In genomic region chr17:39688475-39688835, GRCh38 we compare ENCODE assay signal across 8 cellular contexts. TPM values are rescaled to one million over a fixed set of nuclear protein-coding genes. Genes with fewer than 3 reads are reported as not detected.
A peak's percentile ranks its signal among the peaks of the same experiment; 100 is the strongest.
DNase-seq lines count a peak whose midpoint lies in the region; ATAC-seq, FAIRE-seq and TF ChIP-seq lines count a peak whose summit lies in the region.

No MANE protein-coding gene starts in this region.

- no peak for TF ChIP-seq POLR2A in testis (IDR thresholded peaks at IDR 0.05)

- peaks cover 21% of the 10 kb centered on the region for H3K4me1 Mint-ChIP-seq in T-helper 2 cell treated with Interferon-gamma antibody and Interleukin-4, amounts not matched to agents 5 μg/mL and 100 μg/mL, for 36 hours (ENCODE audit: low read depth)

- ATAC-seq in activated naive CD4-positive, alpha-beta T cell treated with anti-CD3 and anti-CD28 coated beads, Interleukin-2, amount 50 U/mL, for 72 hours: peak in 1 of 2 donors; percentile 19
- no peak for ATAC-seq in HG03442 (IDR thresholded peaks at IDR 0.05; ENCODE audit: unreplicated experiment)

- H3K27ac ChIP-seq in keratinocyte (ENCODE audit: control insufficient read depth, insufficient read depth, low read length) (peak overlapping the region; percentile 57), testis (peak overlapping the region; percentile 84 to 96)

- no peaks in the 10 kb centered on the region for H3K79me2 ChIP-seq in keratinocyte (ENCODE audit: control insufficient read depth, insufficient read depth, low read length)

- peak overlapping the region; percentile 97 for H3K4me2 ChIP-seq in keratinocyte (ENCODE audit: control insufficient read depth, extremely low read depth, insufficient read depth, low read depth, low read length)

- TF ChIP-seq CTCF in keratinocyte (optimal IDR thresholded peaks at IDR 0.05 in 1 of 3, IDR thresholded peaks at IDR 0.05 in 1 of 3, conservative IDR thresholded peaks at IDR 0.05 in 1 of 3; ENCODE audit: extremely low read depth in 1 of 3, insufficient read depth in 2 of 3, low read length in 3 of 3) (no peak), testis (IDR thresholded peaks at IDR 0.05) (no peak)

- WGBS in testis, 2 donors: 12 to 13% methylated on average over 6 of the region's 6 CpGs

- peak overlapping the region; percentile 96 for H3K4me3 Mint-ChIP-seq in T-helper 2 cell treated with Interferon-gamma antibody and Interleukin-4, amounts not matched to agents 5 μg/mL and 100 μg/mL, for 36 hours

- H3K9me1 ChIP-seq in keratinocyte (ENCODE audit: control insufficient read depth, extremely low read depth, insufficient read depth, low read length): no peaks in the 10 kb centered on the region

- no peaks in the 10 kb centered on the region for H3K36me3 ChIP-seq in keratinocyte (ENCODE audit: control insufficient read depth in 2 of 2, extremely low read depth in 1 of 2, insufficient read depth in 2 of 2, low read length in 2 of 2)
- H3K36me3 ChIP-seq in testis (ENCODE audit: low read depth, missing control alignments): no peaks in the 10 kb centered on the region

- H3K27ac Mint-ChIP-seq in T-helper 2 cell treated with Interferon-gamma antibody and Interleukin-4, amounts not matched to agents 5 μg/mL and 100 μg/mL, for 36 hours: peak overlapping the region; percentile 95
- peak overlapping the region; percentile 92 to 98 for H3K27ac Mint-ChIP-seq in activated naive CD4-positive, alpha-beta T cell treated with anti-CD3 and anti-CD28 coated beads, Interleukin-2, amount 50 U/mL, for 72 hours

- H3K4me1 ChIP-seq in keratinocyte (ENCODE audit: control insufficient read depth, extremely low read depth, insufficient read depth, low read length) (peaks cover 14% of the 10 kb centered on the region), testis (peaks cover 5% of the 10 kb centered on the region)

- H3K9me3 Mint-ChIP-seq in T-helper 2 cell treated with Interferon-gamma antibody and Interleukin-4, amounts not matched to agents 5 μg/mL and 100 μg/mL, for 36 hours: no peaks in the 10 kb centered on the region
- peaks cover 0 to 9% of the 10 kb centered on the region in 2 donors for H3K9me3 Mint-ChIP-seq in activated naive CD4-positive, alpha-beta T cell treated with anti-CD3 and anti-CD28 coated beads, Interleukin-2, amount 50 U/mL, for 72 hours

- H2AFZ ChIP-seq in keratinocyte (ENCODE audit: control insufficient read depth, low read length): peak overlapping the region; percentile 69

- H3K9ac ChIP-seq in keratinocyte (ENCODE audit: control insufficient read depth, extremely low read depth, insufficient read depth, low read length): peak overlapping the region; percentile 76

- intact Hi-C loops in testis (cut with DNase I; ENCODE audit: low total_unique reads): no loop called here

- dilution Hi-C loops in keratinocyte (cut with MboI; ENCODE audit: extremely low pct_ligation_motif_present, low sequenced_read_pairs): no loop called here

- H4K20me1 ChIP-seq in keratinocyte (ENCODE audit: control insufficient read depth, extremely low read depth, insufficient read depth, low read length): no peaks in the 10 kb centered on the region

- peaks cover 8% of the 10 kb centered on the region for H3K36me3 Mint-ChIP-seq in T-helper 2 cell treated with Interferon-gamma antibody and Interleukin-4, amounts not matched to agents 5 μg/mL and 100 μg/mL, for 36 hours (ENCODE audit: low read depth)
- peaks cover 15% of the 10 kb centered on the region in 2 donors for H3K36me3 Mint-ChIP-seq in activated naive CD4-positive, alpha-beta T cell treated with anti-CD3 and anti-CD28 coated beads, Interleukin-2, amount 50 U/mL, for 72 hours

- no peak for FAIRE-seq in keratinocyte (lab: Jason Lieb, UNC)

- H3K9me3 ChIP-seq in keratinocyte (ENCODE audit: control insufficient read depth, low read depth, low read length) (no peaks in the 10 kb centered on the region), testis (no peaks in the 10 kb centered on the region)

- H3K27me3 ChIP-seq in keratinocyte (ENCODE audit: control insufficient read depth, extremely low read depth, insufficient read depth, low read length): no peaks in the 10 kb centered on the region
- H3K27me3 ChIP-seq in testis: no peaks in the 10 kb centered on the region

- no peaks in the 10 kb centered on the region for H3K27me3 Mint-ChIP-seq in T-helper 2 cell treated with Interferon-gamma antibody and Interleukin-4, amounts not matched to agents 5 μg/mL and 100 μg/mL, for 36 hours (ENCODE audit: low read depth)

- no peak for DNase-seq in T-helper 2 cell treated with Interferon-gamma antibody and Interleukin-4, amounts not matched to agents 5 μg/mL and 100 μg/mL, for 36 hours (ENCODE audit: low spot score)
- no peak for DNase-seq in T-helper 2 cell
- no peak for DNase-seq in activated naive CD4-positive, alpha-beta T cell treated with anti-CD3 and anti-CD28 coated beads, Interleukin-2, amount 50 U/mL, for 72 hours (ENCODE audit: low spot score in 2 of 2)
- no peak for DNase-seq in keratinocyte (ENCODE audit: low read depth, low spot score)
- DNase-seq in testis: no peak
- no peak for DNase-seq in DMS 273 treated with DMSO at 0.1 percent for 48 hours (lab: John Stamatoyannopoulos, UW)
- DNase-seq in foreskin melanocyte: no peak

- H3K4me3 ChIP-seq in keratinocyte (ENCODE audit: control insufficient read depth in 2 of 3, extremely low read depth in 1 of 3, insufficient read depth in 2 of 3, low read depth in 1 of 3, low read length in 3 of 3) (peak overlapping the region; percentile 47 to 84 (median 73)), testis (peak overlapping the region; percentile 61 to 88)

RNA-seq across cellular contexts. Expression of gene PGAP3, which starts 0.6 kb away (rescaled TPM):
- total RNA-seq in activated naive CD4-positive, alpha-beta T cell treated with anti-CD3 and anti-CD28 coated beads, Interleukin-2, amount 50 U/mL, for 72 hours: 10 to 100 TPM in 1 of 2 donors, 1 to 10 TPM in 1; 7.9 to 16.0 TPM
- polyA plus RNA-seq in keratinocyte (4.8 to 10.8 TPM (median 5.6 TPM) in 3 replicates), testis (ENCODE audit: insufficient read depth, low read depth, low replicate concordance) (21.1 TPM)
- polyA plus RNA-seq in keratinocyte (2011; ENCODE audit: low read depth): 1.8 TPM
- polyA plus RNA-seq in keratinocyte (2011; cell fraction: cytosol; rRNA removed): 3.5 and 4.9 TPM in 2 replicates
- 21.6 and 27.4 TPM in 2 replicates for polyA plus RNA-seq in keratinocyte (2011; cell fraction: nucleus; rRNA removed)
- 5.2 and 11.7 TPM in 2 replicates for polyA plus RNA-seq in keratinocyte (2012; ENCODE audit: low replicate concordance)
- 10.4 to 23.9 TPM (median 16.9 TPM) in 3 replicates for polyA minus RNA-seq in keratinocyte
- polyA minus RNA-seq in keratinocyte (2011; cell fraction: cytosol; rRNA and poly(A)+ RNA removed): 9.6 TPM
- polyA minus RNA-seq in keratinocyte (2011; cell fraction: nucleus; rRNA and poly(A)+ RNA removed): 9.9 and 11.1 TPM in 2 replicates
- total RNA-seq in testis: 10 to 100 TPM; 28.6 to 37.4 TPM

RNA-seq across cellular contexts. Expression of gene ERBB2, which starts 11.4 kb away (rescaled TPM):
- 1 to 10 TPM; 3.2 to 7.8 TPM for total RNA-seq in activated naive CD4-positive, alpha-beta T cell treated with anti-CD3 and anti-CD28 coated beads, Interleukin-2, amount 50 U/mL, for 72 hours
- polyA plus RNA-seq in keratinocyte (21.4 to 35.8 TPM (median 26.9 TPM) in 3 replicates), testis (ENCODE audit: insufficient read depth, low read depth, low replicate concordance) (32.1 TPM)
- polyA plus RNA-seq in keratinocyte (2011; ENCODE audit: low read depth): 59.5 TPM
- 10.5 and 15.2 TPM in 2 replicates for polyA plus RNA-seq in keratinocyte (2011; cell fraction: cytosol; rRNA removed)
- polyA plus RNA-seq in keratinocyte (2011; cell fraction: nucleus; rRNA removed): 65.9 and 71.5 TPM in 2 replicates
- polyA plus RNA-seq in keratinocyte (2012; ENCODE audit: low replicate concordance): 31.6 and 48.5 TPM in 2 replicates
- polyA minus RNA-seq in keratinocyte: 40.8 to 206 TPM (median 72.4 TPM) in 3 replicates
- polyA minus RNA-seq in keratinocyte (2011; cell fraction: cytosol; rRNA and poly(A)+ RNA removed): 44.5 TPM
- polyA minus RNA-seq in keratinocyte (2011; cell fraction: nucleus; rRNA and poly(A)+ RNA removed): 140 and 173 TPM in 2 replicates
- 10 to 100 TPM; 32.1 to 40.0 TPM for total RNA-seq in testis

RNA-seq across cellular contexts. Expression of gene PNMT, which starts 20.2 kb away (rescaled TPM):
- under 1 TPM in 1 of 2 donors, not detected in 1; 0.64 TPM for total RNA-seq in activated naive CD4-positive, alpha-beta T cell treated with anti-CD3 and anti-CD28 coated beads, Interleukin-2, amount 50 U/mL, for 72 hours
- polyA plus RNA-seq in keratinocyte: not detected in 3 replicates
- polyA plus RNA-seq in keratinocyte (2011; ENCODE audit: low read depth): not detected
- polyA plus RNA-seq in keratinocyte (2011; cell fraction: cytosol; rRNA removed): not detected in 2 replicates
- polyA plus RNA-seq in keratinocyte (2011; cell fraction: nucleus; rRNA removed): not detected in 2 replicates
- polyA plus RNA-seq in keratinocyte (2012; ENCODE audit: low replicate concordance): not detected in 2 replicates
- polyA minus RNA-seq in keratinocyte: not detected in 3 replicates
- not detected for polyA minus RNA-seq in keratinocyte (2011; cell fraction: cytosol; rRNA and poly(A)+ RNA removed)
- not detected in 2 replicates for polyA minus RNA-seq in keratinocyte (2011; cell fraction: nucleus; rRNA and poly(A)+ RNA removed)
- total RNA-seq in testis: 1 to 10 TPM; 2.6 to 2.7 TPM
- 2.9 TPM for polyA plus RNA-seq in testis (ENCODE audit: insufficient read depth, low read depth, low replicate concordance)

RNA-seq across cellular contexts. Expression of gene TCAP, which starts 23.3 kb away (rescaled TPM):
- total RNA-seq in activated naive CD4-positive, alpha-beta T cell treated with anti-CD3 and anti-CD28 coated beads, Interleukin-2, amount 50 U/mL, for 72 hours: 1 to 10 TPM; 2.3 to 3.0 TPM
- 0.06 to 0.26 TPM (median 0.20 TPM) in 3 replicates for polyA plus RNA-seq in keratinocyte
- polyA plus RNA-seq in keratinocyte (2011; ENCODE audit: low read depth): 0.20 TPM
- 0.06 and 0.13 TPM in 2 replicates for polyA plus RNA-seq in keratinocyte (2011; cell fraction: cytosol; rRNA removed)
- 0.70 and 1.1 TPM in 2 replicates for polyA plus RNA-seq in keratinocyte (2011; cell fraction: nucleus; rRNA removed)
- polyA plus RNA-seq in keratinocyte (2012; ENCODE audit: low replicate concordance): 0.16 and 0.62 TPM in 2 replicates
- polyA minus RNA-seq in keratinocyte: 0.36 to 0.79 TPM in 2 of 3 replicates, not detected in the other
- not detected for polyA minus RNA-seq in keratinocyte (2011; cell fraction: cytosol; rRNA and poly(A)+ RNA removed)
- polyA minus RNA-seq in keratinocyte (2011; cell fraction: nucleus; rRNA and poly(A)+ RNA removed): 0.42 TPM in 1 of 2 replicates, not detected in the other
- total RNA-seq in testis: 1 to 10 TPM; 3.0 to 6.0 TPM
- polyA plus RNA-seq in testis (ENCODE audit: insufficient read depth, low read depth, low replicate concordance): 49.8 TPM

RNA-seq across cellular contexts. Expression of gene MIEN1, which starts 41.9 kb away (rescaled TPM):
- 10 to 100 TPM; 32.2 to 41.1 TPM for total RNA-seq in activated naive CD4-positive, alpha-beta T cell treated with anti-CD3 and anti-CD28 coated beads, Interleukin-2, amount 50 U/mL, for 72 hours
- 38.4 to 59.0 TPM (median 51.8 TPM) in 3 replicates for polyA plus RNA-seq in keratinocyte
- polyA plus RNA-seq in keratinocyte (2011; ENCODE audit: low read depth): 6.9 TPM
- 56.9 and 63.0 TPM in 2 replicates for polyA plus RNA-seq in keratinocyte (2011; cell fraction: cytosol; rRNA removed)
- polyA plus RNA-seq in keratinocyte (2011; cell fraction: nucleus; rRNA removed): 17.7 and 18.4 TPM in 2 replicates
- polyA plus RNA-seq in keratinocyte (2012; ENCODE audit: low replicate concordance): 53.2 and 63.0 TPM in 2 replicates
- polyA minus RNA-seq in keratinocyte: 17.4 to 26.6 TPM (median 26.2 TPM) in 3 replicates
- 20.1 TPM for polyA minus RNA-seq in keratinocyte (2011; cell fraction: cytosol; rRNA and poly(A)+ RNA removed)
- polyA minus RNA-seq in keratinocyte (2011; cell fraction: nucleus; rRNA and poly(A)+ RNA removed): 5.2 and 7.8 TPM in 2 replicates
- total RNA-seq in testis: 10 to 100 TPM; 47.9 to 53.1 TPM
- 89.1 TPM for polyA plus RNA-seq in testis (ENCODE audit: insufficient read depth, low read depth, low replicate concordance)
